ENCODE assay signal across 27 cellular contexts in genomic region chr3:9673082-9673481, GRCh38. TPM values are rescaled to one million over a fixed set of nuclear protein-coding genes. Genes with fewer than 3 reads are reported as not detected.
"Had no signal": no experiment of that assay in that cellular context is flagged by ENCODE, and none has a peak within 500 bp of the region (broad histone marks: within the 10 kb centered on the region; RNA-seq: fewer than 3 reads in every experiment).

No MANE protein-coding gene starts in this region.

- H3K27ac ChIP-seq: colonic mucosa, esophagus squamous epithelium, foreskin keratinocyte, left lung, neural progenitor cell, ovary, right lobe of liver, spleen, testis, tibial nerve, upper lobe of right lung, vagina had no signal

- H3K36me3 ChIP-seq: neural progenitor cell, ovary had no signal

- H3K4me1 ChIP-seq: colonic mucosa, foreskin keratinocyte, neural progenitor cell, vagina had no signal

- DNase-seq: colonic mucosa; dermis blood vessel endothelial cell; esophagus squamous epithelium; foreskin keratinocyte; islet precursor cell; left lung; mesenchymal stem cell; midbrain; nucleus accumbens; ovary; right lobe of liver; spleen; stimulated activated CD4-positive, alpha-beta T cell treated with anti-CD3 and anti-CD28 coated beads, Interleukin-15, amount 100 ng/mL, for 24 hours; stimulated activated CD4-positive, alpha-beta T cell treated with anti-CD3 and anti-CD28 coated beads, Interleukin-1b, Interleukin-23, amount 100 ng/mL, for 48 hours; stimulated activated CD4-positive, alpha-beta T cell treated with anti-CD3 and anti-CD28 coated beads, Interleukin-4, amount 100 ng/mL, for 24 hours; stimulated activated naive CD8-positive, alpha-beta T cell treated with anti-CD3 and anti-CD28 coated beads, Interleukin-15, amount 100 ng/mL, for 72 hours; testis; upper lobe of right lung had no signal

- H3K9me3 ChIP-seq: colonic mucosa, esophagus squamous epithelium, left lung, ovary, right lobe of liver, spleen, testis, tibial nerve, upper lobe of right lung, vagina had no signal

- H3K27me3 ChIP-seq: colonic mucosa, esophagus squamous epithelium, foreskin keratinocyte, left lung, neural progenitor cell, ovary, right lobe of liver, spleen, testis, tibial nerve, upper lobe of right lung, vagina had no signal

- H3K4me3 ChIP-seq: colonic mucosa, esophagus squamous epithelium, left lung, lung, neural progenitor cell, ovary, right lobe of liver, spleen, testis, tibial nerve, upper lobe of right lung, vagina had no signal

- ATAC-seq: foreskin keratinocyte; left lung; natural killer cell treated with Interleukin-12 subunit alpha and Interleukin-12 subunit beta and Interleukin-15 and Interleukin-18, amount 100 ng/mL, for 72 hours; right lobe of liver; stimulated activated memory B cell treated with anti-CD40 and anti-IgM and Interleukin-4, amounts not matched to agents 10 μg/mL and 1 μg/mL and 100 μg/mL, for 72 hours; stimulated activated naive CD8-positive, alpha-beta T cell treated with anti-CD3 and anti-CD28 coated beads, Interleukin-15, amount 100 ng/mL, for 72 hours; upper lobe of right lung had no signal

RNA-seq across cellular contexts. Expression of gene CPNE9, which starts 30.6 kb away (rescaled TPM):
- total RNA-seq: colonic mucosa, dermis blood vessel endothelial cell, epithelial cell of proximal tubule, esophagus squamous epithelium, foreskin keratinocyte, glomerular endothelial cell, ovary, posterior vena cava, right lobe of liver, tibial nerve, vagina had no signal
